ENCODE assay signal across 11 cellular contexts in the genomic region with DNA sequence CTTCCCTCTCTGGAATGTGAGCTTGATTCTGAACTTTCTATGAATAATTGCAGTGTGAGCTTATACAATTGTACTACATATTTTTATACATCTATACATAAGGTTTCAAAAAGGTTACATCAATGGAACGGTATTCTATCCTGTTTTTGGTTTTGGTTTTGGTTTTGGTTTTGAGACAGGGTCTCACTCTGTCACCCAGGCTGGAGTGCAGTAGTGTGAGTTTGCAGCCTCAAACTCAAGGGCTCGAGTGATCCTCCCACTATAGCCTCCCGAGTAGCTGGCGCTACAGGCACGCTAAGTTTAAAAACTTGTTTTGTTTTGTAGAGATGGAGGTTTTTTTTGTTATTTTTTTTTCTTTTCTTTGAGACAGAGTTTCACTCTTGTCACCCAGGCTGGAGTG. TPM values are rescaled to one million over a fixed set of nuclear protein-coding genes. Genes with fewer than 3 reads are reported as not detected.
DNase-seq lines count a peak whose midpoint lies in the region; ATAC-seq and TF ChIP-seq lines count a peak whose summit lies in the region.
"Had no signal": no experiment of that assay in that cellular context is flagged by ENCODE, and none has a peak within 500 bp of the region (broad histone marks: within the 10 kb centered on the region; RNA-seq: fewer than 3 reads in every experiment).

No MANE protein-coding gene starts in this region.

- POLR2A ChIA-PET in T-cell (lab: Charles Lee) = no interaction called here

- ATAC-seq in GM18502 (IDR thresholded peaks at IDR 0.05; ENCODE audit: poor library complexity, unreplicated experiment) (peak; percentile 43), GM21367 (IDR thresholded peaks at IDR 0.05; ENCODE audit: unreplicated experiment) (peak; percentile 45), T-cell (replicated peaks in 1 of 4) (peak; percentile 67 to 93 (median 76)), memory B cell (ENCODE audit: low read depth) (peak; percentile 69), mucosa of descending colon (no peak)

- no peaks in the 10 kb centered on the region for H3K36me3 ChIP-seq in mucosa of descending colon (ENCODE audit: low read depth)

- no peak overlapping the region for H3K4me3 ChIP-seq in mucosa of descending colon

- intact Hi-C loops in mucosa of descending colon (cut with DNase I, micrococcal nuclease) = no loop called here

- CTCF ChIA-PET in T-cell (lab: Charles Lee) = interaction anchor here (0.6 kb wide), 2 partner anchors 16 to 170 kb away, joined by 3 to 7 read pairs; no protein-coding TSS in a partner anchor

- H3K36me3 Mint-ChIP-seq in T-cell = no peaks in the 10 kb centered on the region
- no peaks in the 10 kb centered on the region for H3K36me3 Mint-ChIP-seq in memory B cell
- H3K36me3 Mint-ChIP-seq in progenitor cell of endocrine pancreas (ENCODE audit: insufficient read depth) = no peaks in the 10 kb centered on the region

- DNase-seq in T-cell = peak in 5 of 34 experiments; percentile 6 to 17 (median 8)
- DNase-seq in memory B cell (ENCODE audit: low spot score in 2 of 2) = no peak
- DNase-seq in progenitor cell of endocrine pancreas (ENCODE audit: low spot score, unreplicated experiment) = no peak
- no peak for DNase-seq in mucosa of descending colon
- DNase-seq in NK-92 treated with Interleukin-12 subunit alpha and Interleukin-12 subunit beta, amount 100 ng/mL, for 24 hours (lab: John Stamatoyannopoulos, UW) = no peak
- DNase-seq in NCI-H226 = no peak
- DNase-seq: NCI-H1930, small intestine had no signal

- H3K4me3 Mint-ChIP-seq in T-cell (peak overlapping the region; percentile 73 to 82 (median 76)), memory B cell (peak overlapping the region; percentile 85), progenitor cell of endocrine pancreas (ENCODE audit: low read depth) (no peak overlapping the region)

- H3K4me1 Mint-ChIP-seq in T-cell (peaks cover 8 to 17% (median 12%) of the 10 kb centered on the region in 3 donors), memory B cell (peaks cover 10% of the 10 kb centered on the region), progenitor cell of endocrine pancreas (ENCODE audit: low read depth) (no peaks in the 10 kb centered on the region)

- H3K9me3 Mint-ChIP-seq in T-cell (no peaks in the 10 kb centered on the region), memory B cell (no peaks in the 10 kb centered on the region), progenitor cell of endocrine pancreas (ENCODE audit: low read depth) (no peaks in the 10 kb centered on the region)

- TF ChIP-seq CTCF in progenitor cell of endocrine pancreas (IDR thresholded peaks at IDR 0.05; ENCODE audit: unreplicated experiment) (no peak), mucosa of descending colon (IDR thresholded peaks at IDR 0.05) (no peak)

- H3K27ac Mint-ChIP-seq in T-cell (peak overlapping the region; percentile 83 to 95), memory B cell (peak overlapping the region; percentile 49), progenitor cell of endocrine pancreas (no peak overlapping the region)

- H3K4me1 ChIP-seq in mucosa of descending colon (ENCODE audit: low read depth) = no peaks in the 10 kb centered on the region

- peaks cover 0 to 2% of the 10 kb centered on the region in 2 donors for H3K27me3 Mint-ChIP-seq in T-cell
- H3K27me3 Mint-ChIP-seq in memory B cell = peaks cover 3% of the 10 kb centered on the region
- H3K27me3 Mint-ChIP-seq in progenitor cell of endocrine pancreas = no peaks in the 10 kb centered on the region

- H3K9me3 ChIP-seq in mucosa of descending colon = no peaks in the 10 kb centered on the region

RNA-seq across cellular contexts. Expression of gene CTRB1, which starts 1.1 kb away (rescaled TPM):
- total RNA-seq in T-cell (1 to 10 TPM in 3 of 5 donors, not detected in 2; 6.1 to 8.3 (median 7.9) TPM), progenitor cell of endocrine pancreas (not detected in 2 replicates), mucosa of descending colon (under 1 TPM in 2 of 3 donors, not detected in 1; 0.67 to 0.76 TPM)
- total RNA-seq: RPMI7951 had no signal

RNA-seq across cellular contexts. Expression of gene CTRB2, which starts 12.9 kb away (rescaled TPM):
- total RNA-seq in T-cell (10 to 100 TPM in 3 of 5 donors, not detected in 2; 14.4 to 18.7 (median 15.1) TPM), progenitor cell of endocrine pancreas (1.1 TPM in 1 of 2 replicates, not detected in the other), mucosa of descending colon (not detected)
- total RNA-seq: RPMI7951 had no signal

RNA-seq across cellular contexts. Expression of gene BCAR1, which starts 31.6 kb away (rescaled TPM):
- total RNA-seq in T-cell (1 to 10 TPM in 2 of 5 donors, under 1 TPM in 3; 0.49 to 1.6 (median 0.98) TPM), progenitor cell of endocrine pancreas (74.8 and 75.1 TPM in 2 replicates), mucosa of descending colon (100 to 1,000 TPM; 100 to 134 (median 116) TPM)

Comparison
In these comparisons a context has a peak if more than half of its experiments do, and no peak if none do; other contexts are left out.
1. RNA of gene BCAR1, which starts 31.6 kb away (total RNA-seq): 100 to 134 TPM in mucosa of descending colon and 74.8 to 75.1 TPM in progenitor cell of endocrine pancreas; 0.49 to 1.6 TPM in T-cell; every median in the first group is over 10 times any median in the second.